22 cellular contexts compared by ENCODE assay signal in genomic region chr11:60899977-60900376, GRCh38. TPM values are rescaled to one million over a fixed set of nuclear protein-coding genes. Genes with fewer than 3 reads are reported as not detected.
"Had no signal": no experiment of that assay in that cellular context is flagged by ENCODE, and none has a peak within 500 bp of the region (broad histone marks: within the 10 kb centered on the region; RNA-seq: fewer than 3 reads in every experiment).

No MANE protein-coding gene starts in this region.

- H3K27ac ChIP-seq: esophagus squamous epithelium, lower lobe of right lung, pancreas, prostate gland, suprapubic skin, thyroid gland had no signal

- H3K9me3 ChIP-seq: esophagus squamous epithelium, left ventricle myocardium inferior, lower lobe of right lung, pancreas, prostate gland, spleen, suprapubic skin, thyroid gland had no signal

- H3K27me3 ChIP-seq: esophagus squamous epithelium, pancreas, spleen, suprapubic skin, thyroid gland had no signal

- H3K27me3 Mint-ChIP-seq: dendritic cell treated with granulocyte-macrophage colony-stimulating factor and Interleukin-4, amounts not matched to agents 40 ng/mL and 50 ng/mL, for 4 days; effector memory CD8-positive, alpha-beta T cell; memory B cell; natural killer cell treated with Interleukin-12 subunit alpha and Interleukin-12 subunit beta and Interleukin-15 and Interleukin-18, amount 100 ng/mL, for 72 hours; type B pancreatic cell had no signal

- FAIRE-seq: colon, keratinocyte, pancreas, urothelium cell line had no signal

- H3K4me3 ChIP-seq: esophagus squamous epithelium, left ventricle myocardium inferior, lower lobe of right lung, pancreas, prostate gland, spleen, suprapubic skin, thyroid gland had no signal

- H3K4me3 Mint-ChIP-seq: dendritic cell treated with granulocyte-macrophage colony-stimulating factor and Interleukin-4, amounts not matched to agents 40 ng/mL and 50 ng/mL, for 4 days; effector memory CD8-positive, alpha-beta T cell; immature natural killer cell; memory B cell; natural killer cell treated with Interleukin-12 subunit alpha and Interleukin-12 subunit beta and Interleukin-15 and Interleukin-18, amount 100 ng/mL, for 72 hours; type B pancreatic cell had no signal

- H3K27ac Mint-ChIP-seq: dendritic cell treated with granulocyte-macrophage colony-stimulating factor and Interleukin-4, amounts not matched to agents 40 ng/mL and 50 ng/mL, for 4 days; effector memory CD8-positive, alpha-beta T cell; memory B cell; natural killer cell treated with Interleukin-12 subunit alpha and Interleukin-12 subunit beta and Interleukin-15 and Interleukin-18, amount 100 ng/mL, for 72 hours had no signal

- H3K9me3 Mint-ChIP-seq: dendritic cell treated with granulocyte-macrophage colony-stimulating factor and Interleukin-4, amounts not matched to agents 40 ng/mL and 50 ng/mL, for 4 days; effector memory CD8-positive, alpha-beta T cell; immature natural killer cell; memory B cell; natural killer cell treated with Interleukin-12 subunit alpha and Interleukin-12 subunit beta and Interleukin-15 and Interleukin-18, amount 100 ng/mL, for 72 hours; type B pancreatic cell had no signal

- DNase-seq: esophagus squamous epithelium; left ventricle myocardium inferior; lower lobe of right lung; occipital lobe; spleen; stimulated activated naive CD4-positive, alpha-beta T cell treated with Interleukin-2 at 50 U/mL for 16 hours had no signal

RNA-seq across cellular contexts. Expression of gene TMEM132A, which starts 24.3 kb away (rescaled TPM):
- polyA plus RNA-seq: immature natural killer cell had no signal

RNA-seq across cellular contexts. Expression of gene ZP1, which starts 32.6 kb away (rescaled TPM):
- total RNA-seq: epithelial cell of proximal tubule; esophagus squamous epithelium; left ventricle myocardium inferior; lower lobe of right lung; natural killer cell treated with Interleukin-12 subunit alpha and Interleukin-12 subunit beta and Interleukin-15 and Interleukin-18, amount 100 ng/mL, for 72 hours; occipital lobe; pancreas; renal cortical epithelial cell; skeletal muscle tissue; spleen; thyroid gland had no signal
- polyA plus RNA-seq: immature natural killer cell, keratinocyte had no signal

RNA-seq across cellular contexts. Expression of gene PTGDR2, which starts 44.2 kb away (rescaled TPM):
- total RNA-seq: epithelial cell of proximal tubule, renal cortical epithelial cell had no signal
- polyA plus RNA-seq: keratinocyte had no signal
